8 cellular contexts compared by ENCODE assay signal in the genomic region with DNA sequence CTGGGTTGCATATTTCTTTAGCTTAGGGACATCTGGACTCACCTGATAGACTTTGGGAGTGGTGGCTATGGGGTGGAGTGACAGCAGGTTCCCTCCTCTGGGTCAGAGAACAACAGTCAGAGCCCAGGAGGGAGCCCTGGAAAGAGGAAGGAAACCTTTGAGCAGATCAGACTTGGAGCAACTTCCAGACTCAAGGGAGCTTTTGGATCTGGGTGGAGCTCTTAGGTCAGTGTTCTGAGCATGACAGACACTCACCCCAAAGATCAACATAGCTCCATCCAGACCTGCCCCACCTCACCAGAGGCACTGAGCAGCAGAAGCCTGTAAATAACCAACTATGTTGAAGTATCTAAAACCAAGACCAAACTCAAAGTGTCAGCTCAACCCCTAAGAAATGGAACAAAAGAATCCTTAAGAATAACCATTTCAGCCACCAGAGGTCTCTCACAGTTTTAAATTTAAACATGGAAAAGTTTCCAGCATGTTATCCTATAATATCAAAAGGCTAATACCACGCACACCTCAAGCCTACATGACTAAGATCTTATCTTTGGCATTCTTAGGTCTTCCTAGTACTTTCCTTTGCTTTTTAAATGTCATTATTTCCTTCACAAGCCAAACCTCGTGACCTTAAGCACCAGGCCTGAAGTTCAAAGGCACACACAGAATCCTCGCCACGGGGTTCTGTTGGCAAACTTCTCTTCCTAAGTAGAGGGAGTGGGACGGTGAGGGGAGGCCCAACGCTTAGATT.
DNase-seq lines count a peak whose midpoint lies in the region; ATAC-seq and TF ChIP-seq lines count a peak whose summit lies in the region.

No MANE protein-coding gene starts in this region.

- H3K4me1 ChIP-seq in ACC112 (ENCODE audit: control insufficient read depth, insufficient read depth, low read length, unreplicated experiment) (peaks cover 23% of the 10 kb centered on the region), muscle layer of colon (ENCODE audit: insufficient read depth, low read length) (peaks cover 49% of the 10 kb centered on the region)

- peaks cover 10% of the 10 kb centered on the region for H3K79me2 ChIP-seq in ACC112 (ENCODE audit: control insufficient read depth, insufficient read depth, low read length, unreplicated experiment)

- DNase-seq in LNCaP clone FGC (ENCODE audit: low read depth), result peak; percentile 39
- peak; percentile 30 for DNase-seq in dedifferentiated amniotic fluid mesenchymal stem cell (ENCODE audit: extremely low spot score)
- DNase-seq in germinal center (ENCODE audit: low spot score), result no peak
- no peak for DNase-seq in NCI-H2029 treated with DMSO at 0.1 percent for 48 hours (lab: John Stamatoyannopoulos, UW)
- DNase-seq in cerebellar cortex (ENCODE audit: low spot score), result no peak

- no peaks in the 10 kb centered on the region for H3K9me3 ChIP-seq in muscle layer of colon (ENCODE audit: low read length)

- no peak overlapping the region for H3K9ac ChIP-seq in muscle layer of colon (ENCODE audit: low read length)

- no peak for ATAC-seq in GM18520 (IDR thresholded peaks at IDR 0.05; ENCODE audit: unreplicated experiment)

- H3K36me3 ChIP-seq in ACC112 (ENCODE audit: insufficient read depth, low read length) (no peaks in the 10 kb centered on the region), muscle layer of colon (ENCODE audit: insufficient read depth, low read length) (peaks cover 6% of the 10 kb centered on the region)

- no peak overlapping the region for H2AFZ ChIP-seq in ACC112 (ENCODE audit: low read length, unreplicated experiment)

- no peaks in the 10 kb centered on the region for H3K27me3 ChIP-seq in ACC112 (ENCODE audit: insufficient read depth, low read length)
- H3K27me3 ChIP-seq in muscle layer of colon (ENCODE audit: control insufficient read depth in 1 of 2, insufficient read depth in 2 of 2, low read length in 2 of 2), result no peaks in the 10 kb centered on the region

- peak; percentile 38 for TF ChIP-seq CTCF in LNCaP clone FGC (IDR thresholded peaks at IDR 0.05; ENCODE audit: control insufficient read depth, extremely low read depth, insufficient read depth)

- H3K27ac ChIP-seq in ACC112 (ENCODE audit: low read depth, low read length), result peak overlapping the region; percentile 37; the same call in 1 of the 2 replicates
- peak overlapping the region; percentile 59 for H3K27ac ChIP-seq in muscle layer of colon (ENCODE audit: low read depth, low read length)

- H3K4me3 ChIP-seq in ACC112 (ENCODE audit: low read depth, low read length) (no peak overlapping the region), LNCaP clone FGC (ENCODE audit: low read depth, low read length) (no peak overlapping the region), muscle layer of colon (ENCODE audit: low read depth in 1 of 2, low read length in 2 of 2) (no peak overlapping the region)

Comparison
In these comparisons a context has a peak if more than half of its experiments do, and no peak if none do; other contexts are left out.
1. DNase-seq: peak in LNCaP clone FGC (single experiment) and dedifferentiated amniotic fluid mesenchymal stem cell (single experiment); none in germinal center (single experiment), NCI-H2029 treated with DMSO at 0.1 percent for 48 hours (single experiment) and cerebellar cortex (single experiment).